ENCODE assay signal across 8 cellular contexts in the genomic region with DNA sequence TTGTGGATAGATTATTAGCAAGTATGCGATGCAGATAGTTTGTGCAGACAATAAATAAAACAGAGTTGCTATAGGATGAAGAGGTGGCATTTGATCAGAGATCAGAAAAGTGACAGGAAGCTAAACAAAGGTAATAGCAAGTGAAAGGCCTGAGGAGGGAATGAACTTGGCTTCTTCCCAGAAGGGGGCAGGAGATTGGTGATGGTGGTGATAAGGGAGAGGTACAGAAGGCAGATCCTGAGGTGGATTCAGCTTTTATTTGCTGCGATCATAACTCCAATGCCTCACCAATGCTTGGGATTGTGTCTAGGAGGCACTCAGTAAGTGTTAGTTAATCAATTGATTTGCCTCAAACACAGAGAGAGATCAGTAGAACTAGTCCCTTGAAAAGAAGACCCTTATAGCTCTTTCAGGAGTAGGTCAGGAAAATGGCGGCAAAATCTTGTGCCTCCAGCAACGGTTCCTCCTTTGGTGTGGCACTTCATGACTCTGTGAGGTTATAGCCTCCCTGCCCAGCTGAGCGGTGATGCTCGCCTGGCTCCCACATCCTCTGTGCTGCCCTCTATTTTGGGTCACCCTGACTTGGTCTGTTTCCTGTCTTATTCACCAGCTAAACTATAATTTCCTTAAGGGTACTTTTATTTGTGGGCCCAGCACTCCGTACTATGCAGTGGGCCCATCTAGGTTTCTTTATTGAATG. TPM values are rescaled to one million over a fixed set of nuclear protein-coding genes. Genes with fewer than 3 reads are reported as not detected.
DNase-seq lines count a peak whose midpoint lies in the region; ATAC-seq and TF ChIP-seq lines count a peak whose summit lies in the region.

No MANE protein-coding gene starts in this region.

- H3K4me2 ChIP-seq in SK-N-SH, result no peak overlapping the region

- H3K9ac ChIP-seq in SK-N-SH (no peak overlapping the region), mucosa of rectum (ENCODE audit: low read depth in 1 of 2, low read length in 2 of 2) (peak overlapping the region in 1 of 2 donors; percentile 2)

- ATAC-seq in SK-N-SH treated with all-trans-retinoic acid at 6 μM for 48 hours (peak; percentile 62), upper lobe of left lung (ENCODE audit: low FRiP score in 2 of 2) (peak in 1 of 2 donors; percentile 5), HG03280 (IDR thresholded peaks at IDR 0.05; ENCODE audit: unreplicated experiment) (no peak), HG02885 (IDR thresholded peaks at IDR 0.05; ENCODE audit: poor library complexity, unreplicated experiment) (no peak)
- peak; percentile 50 to 70 for ATAC-seq in activated naive CD4-positive, alpha-beta T cell treated with anti-CD3 and anti-CD28 coated beads, Interleukin-2, amount 50 U/mL, for 72 hours

- no peaks in the 10 kb centered on the region for H3K9me3 ChIP-seq in SK-N-SH
- H3K9me3 ChIP-seq in mucosa of rectum (ENCODE audit: control insufficient read depth in 2 of 2, low read length in 2 of 2), result no peaks in the 10 kb centered on the region
- H3K9me3 ChIP-seq in upper lobe of left lung, result no peaks in the 10 kb centered on the region

- TF ChIP-seq POLR2A in upper lobe of left lung (IDR thresholded peaks at IDR 0.05), result no peak

- WGBS in SK-N-SH (ENCODE audit: low lambda C conversion rate), result 98% methylated on average over 7 of the region's 7 CpGs
- WGBS in upper lobe of left lung, 2 donors, result 70 to 73% methylated on average over 7 of the region's 7 CpGs

- DNase-seq in SK-N-SH, result no peak
- peak; percentile 54 to 76 for DNase-seq in activated naive CD4-positive, alpha-beta T cell treated with anti-CD3 and anti-CD28 coated beads, Interleukin-2, amount 50 U/mL, for 72 hours (ENCODE audit: low spot score in 2 of 2)
- peak in 1 of 2 donors; percentile 54 for DNase-seq in upper lobe of left lung
- no peak for DNase-seq in COR-L47 (lab: John Stamatoyannopoulos, UW)

- H3K4me3 ChIP-seq in SK-N-SH (ENCODE audit: low read depth in 2 of 2, low read length in 1 of 2) (no peak overlapping the region), mucosa of rectum (ENCODE audit: low read length in 2 of 2) (no peak overlapping the region), upper lobe of left lung (no peak overlapping the region)

- CTCF ChIA-PET in SK-N-SH (lab: Yijun Ruan, JAX), result no interaction called here

- H3K79me2 ChIP-seq in SK-N-SH (ENCODE audit: insufficient read depth), result peaks cover 87% of the 10 kb centered on the region

- peaks cover 19% of the 10 kb centered on the region for H3F3A ChIP-seq in SK-N-SH (replicated peaks; ENCODE audit: insufficient read depth)

- H3K27ac ChIP-seq in SK-N-SH (ENCODE audit: low read depth in 2 of 2, low read length in 1 of 2), result peak overlapping the region in 1 of 2 experiments; percentile 64; a peak in 2 of 4 replicates
- peak overlapping the region; percentile 60 to 73 for H3K27ac ChIP-seq in mucosa of rectum (ENCODE audit: low read depth in 2 of 2, low read length in 2 of 2)
- H3K27ac ChIP-seq in upper lobe of left lung, result peak overlapping the region; percentile 31 to 83 (median 74)

- no peak for TF ChIP-seq EP300 in SK-N-SH (IDR thresholded peaks at IDR 0.05; ENCODE audit: borderline replicate concordance in 1 of 2, low read depth in 1 of 2, low read length in 1 of 2)
- TF ChIP-seq EP300 in upper lobe of left lung (IDR thresholded peaks at IDR 0.05), result no peak

- TF ChIP-seq RAD21 in SK-N-SH (IDR thresholded peaks at IDR 0.05; ENCODE audit: low read length), result no peak

- POLR2A ChIA-PET in SK-N-SH (lab: Yijun Ruan, JAX), result no interaction called here

- H3K36me3 Mint-ChIP-seq in activated naive CD4-positive, alpha-beta T cell treated with anti-CD3 and anti-CD28 coated beads, Interleukin-2, amount 50 U/mL, for 72 hours, result peaks cover 30 to 31% of the 10 kb centered on the region in 2 donors

- H4K20me1 ChIP-seq in SK-N-SH (ENCODE audit: insufficient read depth), result peaks cover 10% of the 10 kb centered on the region; the same call in 1 of the 2 replicates

- peaks cover 0 to 3% of the 10 kb centered on the region in 2 donors for H3K9me3 Mint-ChIP-seq in activated naive CD4-positive, alpha-beta T cell treated with anti-CD3 and anti-CD28 coated beads, Interleukin-2, amount 50 U/mL, for 72 hours

- no peak overlapping the region for H2AFZ ChIP-seq in SK-N-SH (ENCODE audit: low read depth)

- H3K27me3 ChIP-seq in SK-N-SH (ENCODE audit: insufficient read depth) (no peaks in the 10 kb centered on the region), mucosa of rectum (ENCODE audit: control insufficient read depth in 2 of 2, insufficient read depth in 2 of 2, low read length in 2 of 2) (no peaks in the 10 kb centered on the region), upper lobe of left lung (no peaks in the 10 kb centered on the region)

- H3K36me3 ChIP-seq in SK-N-SH (replicated peaks in 1 of 2; ENCODE audit: control insufficient read depth in 1 of 2, insufficient read depth in 2 of 2, low read length in 1 of 2) (peaks cover 15 to 45% of the 10 kb centered on the region in 2 experiments), mucosa of rectum (ENCODE audit: control insufficient read depth in 2 of 2, insufficient read depth in 2 of 2, low read length in 2 of 2) (peaks cover 20 to 24% of the 10 kb centered on the region in 2 donors), upper lobe of left lung (peaks cover 17 to 41% (median 24%) of the 10 kb centered on the region in 4 donors)

- H3K4me1 ChIP-seq in SK-N-SH (ENCODE audit: control insufficient read depth in 1 of 2, insufficient read depth in 2 of 2, low read depth in 1 of 2, low read length in 1 of 2) (peaks cover 6 to 27% of the 10 kb centered on the region in 2 experiments; a peak in 3 of 4 replicates), mucosa of rectum (ENCODE audit: control insufficient read depth in 2 of 2, insufficient read depth in 2 of 2, low read length in 2 of 2) (peaks cover 15 to 26% of the 10 kb centered on the region in 2 donors), upper lobe of left lung (peaks cover 82 to 92% (median 91%) of the 10 kb centered on the region in 4 donors)

- TF ChIP-seq CTCF in SK-N-SH (IDR thresholded peaks at IDR 0.05), result no peak
- TF ChIP-seq CTCF in upper lobe of left lung (IDR thresholded peaks at IDR 0.05), result no peak

- peak overlapping the region; percentile 97 to 100 for H3K27ac Mint-ChIP-seq in activated naive CD4-positive, alpha-beta T cell treated with anti-CD3 and anti-CD28 coated beads, Interleukin-2, amount 50 U/mL, for 72 hours

- H3K9me2 ChIP-seq in SK-N-SH, result no peaks in the 10 kb centered on the region

TF ChIP-seq in SK-N-SH treated with all-trans-retinoic acid at 6 μM for 48 hours, 23 proteins besides CTCF, POLR2A, EP300 and RAD21 (continues in another document):
- TF ChIP-seq CSDC2 (CRISPR knock-in tag; IDR thresholded peaks at IDR 0.05) (no peak), ARNTL (CRISPR knock-in tag; IDR thresholded peaks at IDR 0.05; ENCODE audit: borderline replicate concordance, low read depth) (no peak)

TF ChIP-seq in SK-N-SH, 30 proteins besides CTCF, POLR2A, EP300 and RAD21:
- TF ChIP-seq, protein P1, sequence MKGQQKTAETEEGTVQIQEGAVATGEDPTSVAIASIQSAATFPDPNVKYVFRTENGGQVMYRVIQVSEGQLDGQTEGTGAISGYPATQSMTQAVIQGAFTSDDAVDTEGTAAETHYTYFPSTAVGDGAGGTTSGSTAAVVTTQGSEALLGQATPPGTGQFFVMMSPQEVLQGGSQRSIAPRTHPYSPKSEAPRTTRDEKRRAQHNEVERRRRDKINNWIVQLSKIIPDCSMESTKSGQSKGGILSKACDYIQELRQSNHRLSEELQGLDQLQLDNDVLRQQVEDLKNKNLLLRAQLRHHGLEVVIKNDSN (IDR thresholded peaks at IDR 0.05; ENCODE audit: borderline replicate concordance, low read depth), result no peak
- no peak for TF ChIP-seq EZH2phosphoT487 (IDR thresholded peaks at IDR 0.05; ENCODE audit: borderline replicate concordance, low read depth)
- TF ChIP-seq POLR2AphosphoS5 (IDR thresholded peaks at IDR 0.05; ENCODE audit: low read depth, low read length), result no peak
- no peak for TF ChIP-seq TCF12 (IDR thresholded peaks at IDR 0.05)
- no peak for TF ChIP-seq SIN3A (IDR thresholded peaks at IDR 0.05; ENCODE audit: borderline replicate concordance, low read depth, low read length)
- TF ChIP-seq, protein P2, sequence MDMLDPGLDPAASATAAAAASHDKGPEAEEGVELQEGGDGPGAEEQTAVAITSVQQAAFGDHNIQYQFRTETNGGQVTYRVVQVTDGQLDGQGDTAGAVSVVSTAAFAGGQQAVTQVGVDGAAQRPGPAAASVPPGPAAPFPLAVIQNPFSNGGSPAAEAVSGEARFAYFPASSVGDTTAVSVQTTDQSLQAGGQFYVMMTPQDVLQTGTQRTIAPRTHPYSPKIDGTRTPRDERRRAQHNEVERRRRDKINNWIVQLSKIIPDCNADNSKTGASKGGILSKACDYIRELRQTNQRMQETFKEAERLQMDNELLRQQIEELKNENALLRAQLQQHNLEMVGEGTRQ (IDR thresholded peaks at IDR 0.05; ENCODE audit: borderline replicate concordance, low read depth, low read length), result no peak
- no peak for TF ChIP-seq RXRA (IDR thresholded peaks at IDR 0.05; ENCODE audit: borderline replicate concordance, low read depth)
- no peak for TF ChIP-seq ELF1 (IDR thresholded peaks at IDR 0.05)
- TF ChIP-seq MEF2A (IDR thresholded peaks at IDR 0.05; ENCODE audit: borderline replicate concordance, low read depth), result no peak
- no peak for TF ChIP-seq FOSL2 (IDR thresholded peaks at IDR 0.05; ENCODE audit: borderline replicate concordance, low read depth)
- TF ChIP-seq, protein P3, sequence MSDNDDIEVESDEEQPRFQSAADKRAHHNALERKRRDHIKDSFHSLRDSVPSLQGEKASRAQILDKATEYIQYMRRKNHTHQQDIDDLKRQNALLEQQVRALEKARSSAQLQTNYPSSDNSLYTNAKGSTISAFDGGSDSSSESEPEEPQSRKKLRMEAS (IDR thresholded peaks at IDR 0.05; ENCODE audit: low read depth), result no peak
- no peak for TF ChIP-seq GATA2 (CRISPR knock-in tag; IDR thresholded peaks at IDR 0.05)
- TF ChIP-seq FOXJ3 (CRISPR knock-in tag; IDR thresholded peaks at IDR 0.05), result no peak
- TF ChIP-seq SMC3 (IDR thresholded peaks at IDR 0.05; ENCODE audit: low read depth, low read length), result no peak
- no peak for TF ChIP-seq TEAD4 (IDR thresholded peaks at IDR 0.05; ENCODE audit: borderline replicate concordance, insufficient read depth)
- TF ChIP-seq MXI1 (IDR thresholded peaks at IDR 0.05; ENCODE audit: low read depth, low read length), result no peak

RNA-seq across cellular contexts. Expression of a gene that starts 37.5 kb away (rescaled TPM):
- polyA plus RNA-seq in SK-N-SH (2012; rRNA removed), result 48.3 and 58.9 TPM in 2 replicates
- 54.7 and 67.3 TPM in 2 replicates for polyA plus RNA-seq in SK-N-SH (2012; cell fraction: cytosol; rRNA removed)
- polyA plus RNA-seq in SK-N-SH (2012; cell fraction: nucleus; rRNA removed), result 24.2 and 33.6 TPM in 2 replicates
- total RNA-seq in activated naive CD4-positive, alpha-beta T cell treated with anti-CD3 and anti-CD28 coated beads, Interleukin-2, amount 50 U/mL, for 72 hours, result 10 to 100 TPM; 45.0 to 74.1 TPM
- total RNA-seq in upper lobe of left lung, result 100 to 1,000 TPM in 5 of 6 donors, 10 to 100 TPM in 1; 82.8 to 385 (median 285) TPM

Comparison
In these comparisons a context has a peak if more than half of its experiments do, and no peak if none do; other contexts are left out.
1. ATAC-seq: peak in SK-N-SH treated with all-trans-retinoic acid at 6 μM for 48 hours (single experiment) and activated naive CD4-positive, alpha-beta T cell treated with anti-CD3 and anti-CD28 coated beads, Interleukin-2, amount 50 U/mL, for 72 hours (2 of 2); none in HG03280 (single experiment) and HG02885 (single experiment).
2. DNase-seq: peak in activated naive CD4-positive, alpha-beta T cell treated with anti-CD3 and anti-CD28 coated beads, Interleukin-2, amount 50 U/mL, for 72 hours (2 of 2); none in SK-N-SH (single experiment) and COR-L47 (single experiment).